8 cellular contexts compared by ENCODE assay signal in the genomic region with DNA sequence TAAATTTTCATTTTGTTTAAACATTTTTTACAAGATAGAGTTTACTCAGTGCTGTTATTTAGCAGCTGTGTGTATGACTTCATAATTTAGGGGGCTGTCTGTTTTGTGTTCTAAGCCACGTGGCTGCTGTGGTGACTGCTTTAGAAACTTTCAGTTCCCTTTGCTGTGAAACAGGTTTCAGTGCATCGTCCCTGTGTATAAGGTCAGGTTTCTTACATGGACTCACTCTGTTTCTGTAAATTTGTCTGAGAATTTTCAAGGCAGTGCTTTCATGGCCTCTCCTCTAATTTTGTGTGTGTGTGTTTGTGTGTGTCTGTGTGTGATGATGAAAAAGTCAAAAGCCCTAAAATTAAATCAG. TPM values are rescaled to one million over a fixed set of nuclear protein-coding genes. Genes with fewer than 3 reads are reported as not detected.
DNase-seq lines count a peak whose midpoint lies in the region; ATAC-seq and TF ChIP-seq lines count a peak whose summit lies in the region.

No MANE protein-coding gene starts in this region.

- H3K27ac ChIP-seq in ectodermal cell (ENCODE audit: insufficient read depth, low read depth, low read length, poor library complexity, severe bottlenecking): peak overlapping the region; percentile 98

- H3K9me3 Mint-ChIP-seq in osteocyte (ENCODE audit: unreplicated experiment): no peaks in the 10 kb centered on the region

- no peaks in the 10 kb centered on the region for H3K9me3 ChIP-seq in ectodermal cell (ENCODE audit: control insufficient read depth, low read length)

- H3K4me1 Mint-ChIP-seq in osteocyte (ENCODE audit: unreplicated experiment): peaks cover 20% of the 10 kb centered on the region

- no peaks in the 10 kb centered on the region for H3K36me3 ChIP-seq in ectodermal cell (ENCODE audit: control insufficient read depth, insufficient read depth, low read length)

- DNase-seq in activated gamma-delta T cell treated with Interleukin-2 at 50 U/mL for 16 hours (peak; percentile 5), activated gamma-delta T cell (lab: John Stamatoyannopoulos, UW) (no peak), NCI-H446 treated with DMSO at 0.1 percent for 48 hours (lab: John Stamatoyannopoulos, UW) (peak; percentile 54), osteocyte (ENCODE audit: extremely low spot score, unreplicated experiment) (no peak), T1000 (lab: John Stamatoyannopoulos, UW) (no peak), SK-N-DZ (ENCODE audit: low spot score) (no peak)

- H3K4me1 ChIP-seq in ectodermal cell (ENCODE audit: control insufficient read depth, insufficient read depth, low read length): peaks cover 17% of the 10 kb centered on the region

- H3K36me3 Mint-ChIP-seq in osteocyte (ENCODE audit: unreplicated experiment): peaks cover 2% of the 10 kb centered on the region

- peak overlapping the region; percentile 83 for H3K27ac Mint-ChIP-seq in osteocyte (ENCODE audit: unreplicated experiment)

- no peak for TF ChIP-seq CTCF in osteocyte (IDR thresholded peaks at IDR 0.05)

- no peaks in the 10 kb centered on the region for H3K27me3 Mint-ChIP-seq in osteocyte (ENCODE audit: unreplicated experiment)

- peak overlapping the region; percentile 75 for H3K4me3 Mint-ChIP-seq in osteocyte (ENCODE audit: unreplicated experiment)

- peak overlapping the region; percentile 25 for H3K4me3 ChIP-seq in ectodermal cell (ENCODE audit: insufficient read depth, low read depth, low read length)

- ATAC-seq in HG02642 (IDR thresholded peaks at IDR 0.05; ENCODE audit: poor library complexity, unreplicated experiment): peak; percentile 86

- no peaks in the 10 kb centered on the region for H3K27me3 ChIP-seq in ectodermal cell (ENCODE audit: control insufficient read depth, insufficient read depth, low read length, poor library complexity, severe bottlenecking)

- 5 to 9% methylated on average over 2 of the region's 2 CpGs for WGBS in ectodermal cell, 2 experiments

RNA-seq across cellular contexts. Expression of a gene that starts 32.4 kb away (rescaled TPM):
- polyA plus RNA-seq in ectodermal cell (2013, experiment 1 of 4): 28.0 TPM
- polyA plus RNA-seq in ectodermal cell (2013, experiment 2 of 4): 27.2 TPM
- polyA plus RNA-seq in ectodermal cell (2013, experiment 3 of 4): 21.9 TPM
- polyA plus RNA-seq in ectodermal cell (2013, experiment 4 of 4): 26.9 TPM
- 42.7 and 47.6 TPM in 2 replicates for total RNA-seq in osteocyte
- polyA plus RNA-seq in SK-N-DZ (2014; cell fraction: cytosol; rRNA removed): 52.1 and 66.3 TPM in 2 replicates
- 62.1 and 73.0 TPM in 2 replicates for polyA plus RNA-seq in SK-N-DZ (2014; cell fraction: nucleus; rRNA removed)

Comparison
In these comparisons a context has a peak if more than half of its experiments do, and no peak if none do; other contexts are left out.
1. DNase-seq: peak in activated gamma-delta T cell treated with Interleukin-2 at 50 U/mL for 16 hours (single experiment) and NCI-H446 treated with DMSO at 0.1 percent for 48 hours (single experiment); none in activated gamma-delta T cell (single experiment), osteocyte (single experiment), T1000 (single experiment) and SK-N-DZ (single experiment).